ENCODE assay signal across 14 cellular contexts in the genomic region with DNA sequence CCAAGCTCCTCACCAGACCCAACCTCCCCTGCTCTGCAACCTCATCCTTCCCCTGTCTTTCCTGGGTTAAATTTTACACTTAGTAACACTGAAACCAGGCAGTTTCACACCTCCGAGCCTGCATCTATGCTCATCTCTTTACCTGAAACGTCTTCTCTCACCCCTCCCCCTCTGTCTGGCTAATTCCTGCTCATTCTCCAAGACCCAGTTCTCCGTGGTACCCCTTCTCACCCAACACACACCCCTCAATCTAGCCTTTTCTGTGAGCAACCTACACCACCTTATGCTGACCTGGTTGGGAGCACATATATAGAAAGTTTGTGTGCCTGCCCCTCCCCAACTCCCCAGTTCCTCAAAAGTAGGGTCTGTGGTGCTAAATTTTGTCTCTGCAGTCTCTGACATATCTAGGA. TPM values are rescaled to one million over a fixed set of nuclear protein-coding genes. Genes with fewer than 3 reads are reported as not detected.
DNase-seq lines count a peak whose midpoint lies in the region; ATAC-seq and TF ChIP-seq lines count a peak whose summit lies in the region.
"Had no signal": no experiment of that assay in that cellular context is flagged by ENCODE, and none has a peak within 500 bp of the region (broad histone marks: within the 10 kb centered on the region; RNA-seq: fewer than 3 reads in every experiment).

No MANE protein-coding gene starts in this region.

- H3K27ac ChIP-seq in prostate gland (no peak overlapping the region), GM23248 (no peak overlapping the region)
- H3K27ac ChIP-seq: HL-60, lower lobe of right lung, testis had no signal

- no peak overlapping the region for H3K9ac ChIP-seq in GM23248

- 88% methylated on average over 3 of the region's 3 CpGs for WGBS in prostate gland
- 87 to 90% methylated on average over 3 of the region's 3 CpGs for WGBS in GM23248 (ENCODE audit: low coverage in 1 of 2, low lambda C conversion rate in 2 of 2, missing lambda C conversion rate in 2 of 2), 2 experiments

- no peaks in the 10 kb centered on the region for H3K27me3 ChIP-seq in prostate gland (replicated peaks; ENCODE audit: insufficient read depth)
- H3K27me3 ChIP-seq in GM23248 (replicated peaks; ENCODE audit: insufficient read depth), result no peaks in the 10 kb centered on the region
- H3K27me3 ChIP-seq: testis had no signal

- DNase-seq in mesenteric fat pad (ENCODE audit: low spot score), result peak; percentile 24
- DNase-seq in prostate gland (ENCODE audit: low spot score), result no peak
- no peak for DNase-seq in GM23248
- DNase-seq: activated CD8-positive, alpha-beta T cell treated with anti-CD3 and anti-CD28 coated beads for 36 hours; COR-L47; lower lobe of right lung; NCI-H1092; SW 1271; testis had no signal

- no peaks in the 10 kb centered on the region for H4K20me1 ChIP-seq in GM23248 (ENCODE audit: insufficient read depth)

- H3K79me2 ChIP-seq in GM23248 (ENCODE audit: insufficient read depth), result peaks cover 1% of the 10 kb centered on the region; the same call in 1 of the 2 replicates

- intact Hi-C loops in prostate gland (cut with DNase I), result no loop called here

- H3F3A ChIP-seq in GM23248 (ENCODE audit: insufficient read depth), result peaks cover 4% of the 10 kb centered on the region; the same call in 1 of the 2 replicates

- no peak overlapping the region for H2AFZ ChIP-seq in GM23248

- no peak for TF ChIP-seq POLR2A in prostate gland (IDR thresholded peaks at IDR 0.05)

- no peaks in the 10 kb centered on the region for H3K36me3 ChIP-seq in prostate gland
- H3K36me3 ChIP-seq in GM23248 (ENCODE audit: low read depth), result no peaks in the 10 kb centered on the region
- H3K36me3 ChIP-seq: lower lobe of right lung had no signal

- no peak overlapping the region for H3K4me2 ChIP-seq in GM23248 (ENCODE audit: unreplicated experiment)

- H3K4me1 ChIP-seq in prostate gland (replicated peaks) (no peaks in the 10 kb centered on the region), GM23248 (ENCODE audit: insufficient read depth) (peaks cover 8% of the 10 kb centered on the region)
- H3K4me1 ChIP-seq: testis had no signal

- in situ Hi-C loops in GM23248 (cut with MboI), result no loop called here

- no peaks in the 10 kb centered on the region for H3K9me3 ChIP-seq in prostate gland
- no peaks in the 10 kb centered on the region for H3K9me3 ChIP-seq in GM23248 (ENCODE audit: low read depth)
- H3K9me3 ChIP-seq: lower lobe of right lung, testis had no signal

- ATAC-seq in GM18868 (IDR thresholded peaks at IDR 0.05; ENCODE audit: unreplicated experiment) (peak; percentile 33), GM21515 (IDR thresholded peaks at IDR 0.05; ENCODE audit: unreplicated experiment) (peak; percentile 41), HG03095 (IDR thresholded peaks at IDR 0.05; ENCODE audit: unreplicated experiment) (peak; percentile 41), HG03442 (IDR thresholded peaks at IDR 0.05; ENCODE audit: unreplicated experiment) (no peak)
- ATAC-seq: activated CD8-positive, alpha-beta T cell treated with anti-CD3 and anti-CD28 coated beads for 36 hours; lower lobe of right lung had no signal

- no peaks in the 10 kb centered on the region for H3K9me2 ChIP-seq in GM23248 (ENCODE audit: insufficient read depth)

- H3K4me3 ChIP-seq in prostate gland (no peak overlapping the region), GM23248 (no peak overlapping the region)
- H3K4me3 ChIP-seq: lower lobe of right lung, testis had no signal

- TF ChIP-seq CTCF in prostate gland (IDR thresholded peaks at IDR 0.05), result no peak

RNA-seq across cellular contexts. Expression of gene KIAA1614, which starts 3.7 kb away (rescaled TPM):
- total RNA-seq in mesenteric fat pad (3.1 TPM), prostate gland (1 to 10 TPM; 3.7 to 6.4 TPM)
- 8.6 and 11.7 TPM in 2 replicates for total RNA-seq in GM23248 (2014; rRNA removed; shearing (Covaris generic))
- 1.3 and 2.7 TPM in 2 replicates for polyA plus RNA-seq in GM23248 (2016; fragmentation: Nextera tagmentation; extraction: Ambion mirVana)
